In genomic region chr13:73355134-73355533, GRCh38 we compare ENCODE assay signal across 14 cellular contexts.
DNase-seq lines count a peak whose midpoint lies in the region; ATAC-seq and TF ChIP-seq lines count a peak whose summit lies in the region.
"Had no signal": no experiment of that assay in that cellular context is flagged by ENCODE, and none has a peak within 500 bp of the region (broad histone marks: within the 10 kb centered on the region; RNA-seq: fewer than 3 reads in every experiment).

No MANE protein-coding gene starts in this region.

- H3K9me3 ChIP-seq in PC-3 (ENCODE audit: low read length) (no peaks in the 10 kb centered on the region), suprapubic skin (no peaks in the 10 kb centered on the region), left ventricle myocardium inferior (replicated peaks) (no peaks in the 10 kb centered on the region)
- H3K9me3 ChIP-seq: BLaER1, Caco-2 had no signal

- no peaks in the 10 kb centered on the region for H3K79me2 ChIP-seq in PC-3 (ENCODE audit: low read length)

- H3K36me3 ChIP-seq in PC-3 (ENCODE audit: low read depth, low read length) (no peaks in the 10 kb centered on the region), suprapubic skin (no peaks in the 10 kb centered on the region), left ventricle myocardium inferior (no peaks in the 10 kb centered on the region)
- H3K36me3 ChIP-seq: BLaER1 had no signal

- DNase-seq in HT-29 (ENCODE audit: low spot score) (peak; percentile 53), PC-3 (peak; percentile 45), epithelial cell of prostate (ENCODE audit: low read depth, low spot score) (peak; percentile 78), suprapubic skin (ENCODE audit: low spot score in 2 of 2) (no peak), NCI-H1417 (lab: John Stamatoyannopoulos, UW) (no peak), Ammon's horn (ENCODE audit: low spot score) (no peak), left ventricle myocardium inferior (no peak)
- DNase-seq: Caco-2; CD8-positive, alpha-beta memory T cell; DMS53; GF-D8; HCEC 1CT; HFFc6 had no signal

- TF ChIP-seq EP300 in suprapubic skin (IDR thresholded peaks at IDR 0.05) = no peak

- TF ChIP-seq CTCF in PC-3 (conservative IDR thresholded peaks at IDR 0.05; ENCODE audit: low read depth, low read length) (no peak), suprapubic skin (IDR thresholded peaks at IDR 0.05) (no peak), left ventricle myocardium inferior (IDR thresholded peaks at IDR 0.05; ENCODE audit: borderline replicate concordance) (no peak)

- ATAC-seq in PC-3 = peak; percentile 51

- no peak overlapping the region for H2AFZ ChIP-seq in PC-3 (ENCODE audit: low read length)

- CTCF ChIA-PET in PC-3 (lab: Charles Lee) = no interaction called here

- BruUV-seq in PC-3 (replicated peaks; lab: Mats Ljungman, UMichigan) = no TSS peak

- 0 out of 2 replicates have a peak overlapping the region, but pooled peaks have one; percentile 20 for H3K27ac ChIP-seq in PC-3 (ENCODE audit: low read length)
- H3K27ac ChIP-seq in epithelial cell of prostate = peak overlapping the region; percentile 63
- peak overlapping the region; percentile 12 for H3K27ac ChIP-seq in suprapubic skin
- H3K27ac ChIP-seq in left ventricle myocardium inferior (replicated peaks) = no peak overlapping the region
- H3K27ac ChIP-seq: BLaER1 had no signal

- no peak overlapping the region for H3K4me3 ChIP-seq in PC-3 (ENCODE audit: low read length)
- H3K4me3 ChIP-seq in suprapubic skin = no peak overlapping the region
- H3K4me3 ChIP-seq in left ventricle myocardium inferior = no peak overlapping the region
- H3K4me3 ChIP-seq: BLaER1 had no signal

- intact Hi-C loops in PC-3 (cut with micrococcal nuclease) (no loop called here), left ventricle myocardium inferior (cut with micrococcal nuclease) (no loop called here)

- H3K9me2 ChIP-seq in PC-3 (replicated peaks; ENCODE audit: low read length) = no peaks in the 10 kb centered on the region

- H3F3A ChIP-seq in PC-3 (ENCODE audit: low read length, unreplicated experiment) = no peaks in the 10 kb centered on the region

- TF ChIP-seq POLR2A in suprapubic skin (IDR thresholded peaks at IDR 0.05) = no peak

- POLR2A ChIA-PET in PC-3 (lab: Charles Lee; ENCODE audit: unreplicated experiment) = interaction anchor here (0.6 kb wide), 1 partner anchor 105 kb away, joined by 3 read pairs; no protein-coding TSS in a partner anchor

- H3K27me3 ChIP-seq in PC-3 (ENCODE audit: low read length) (no peaks in the 10 kb centered on the region), suprapubic skin (no peaks in the 10 kb centered on the region), left ventricle myocardium inferior (ENCODE audit: low read depth) (no peaks in the 10 kb centered on the region)
- H3K27me3 ChIP-seq: BLaER1 had no signal

- 52% methylated on average over 2 of the region's 2 CpGs for WGBS in suprapubic skin

- no peaks in the 10 kb centered on the region for H4K20me1 ChIP-seq in PC-3 (ENCODE audit: low read length)
- H4K20me1 ChIP-seq: BLaER1 had no signal

- no peak overlapping the region for H3K9ac ChIP-seq in PC-3 (ENCODE audit: low read length)
- H3K9ac ChIP-seq: BLaER1 had no signal

- peaks cover 10% of the 10 kb centered on the region; the same call in 1 of the 2 replicates for H3K4me1 ChIP-seq in PC-3 (ENCODE audit: insufficient read depth, low read length)
- no peaks in the 10 kb centered on the region for H3K4me1 ChIP-seq in suprapubic skin
- H3K4me1 ChIP-seq in left ventricle myocardium inferior = no peaks in the 10 kb centered on the region
- H3K4me1 ChIP-seq: BLaER1, Caco-2 had no signal

- no peak overlapping the region for H3K4me2 ChIP-seq in PC-3 (ENCODE audit: low read length)
- H3K4me2 ChIP-seq: BLaER1 had no signal

Comparison
In these comparisons a context has a peak if more than half of its experiments do, and no peak if none do; other contexts are left out.
1. DNase-seq: peak in HT-29 (single experiment), PC-3 (single experiment) and epithelial cell of prostate (single experiment); none in suprapubic skin (0 of 2), NCI-H1417 (0 of 3), Ammon's horn (single experiment) and left ventricle myocardium inferior (single experiment).